ENCODE assay signal across 1 cellular context in genomic region chr2:170462433-170463205, GRCh38.
TF ChIP-seq lines count a peak whose summit lies in the region.

No MANE protein-coding gene starts in this region.

TF ChIP-seq in GM23338, 12 proteins besides CTCF, POLR2A, EP300 and RAD21 (continued from another document):
- no peak for TF ChIP-seq ETS1 (IDR thresholded peaks at IDR 0.05)
- TF ChIP-seq ZNF331 (CRISPR knock-in tag; IDR thresholded peaks at IDR 0.05; ENCODE audit: low read depth): no peak
- TF ChIP-seq, protein P1, sequence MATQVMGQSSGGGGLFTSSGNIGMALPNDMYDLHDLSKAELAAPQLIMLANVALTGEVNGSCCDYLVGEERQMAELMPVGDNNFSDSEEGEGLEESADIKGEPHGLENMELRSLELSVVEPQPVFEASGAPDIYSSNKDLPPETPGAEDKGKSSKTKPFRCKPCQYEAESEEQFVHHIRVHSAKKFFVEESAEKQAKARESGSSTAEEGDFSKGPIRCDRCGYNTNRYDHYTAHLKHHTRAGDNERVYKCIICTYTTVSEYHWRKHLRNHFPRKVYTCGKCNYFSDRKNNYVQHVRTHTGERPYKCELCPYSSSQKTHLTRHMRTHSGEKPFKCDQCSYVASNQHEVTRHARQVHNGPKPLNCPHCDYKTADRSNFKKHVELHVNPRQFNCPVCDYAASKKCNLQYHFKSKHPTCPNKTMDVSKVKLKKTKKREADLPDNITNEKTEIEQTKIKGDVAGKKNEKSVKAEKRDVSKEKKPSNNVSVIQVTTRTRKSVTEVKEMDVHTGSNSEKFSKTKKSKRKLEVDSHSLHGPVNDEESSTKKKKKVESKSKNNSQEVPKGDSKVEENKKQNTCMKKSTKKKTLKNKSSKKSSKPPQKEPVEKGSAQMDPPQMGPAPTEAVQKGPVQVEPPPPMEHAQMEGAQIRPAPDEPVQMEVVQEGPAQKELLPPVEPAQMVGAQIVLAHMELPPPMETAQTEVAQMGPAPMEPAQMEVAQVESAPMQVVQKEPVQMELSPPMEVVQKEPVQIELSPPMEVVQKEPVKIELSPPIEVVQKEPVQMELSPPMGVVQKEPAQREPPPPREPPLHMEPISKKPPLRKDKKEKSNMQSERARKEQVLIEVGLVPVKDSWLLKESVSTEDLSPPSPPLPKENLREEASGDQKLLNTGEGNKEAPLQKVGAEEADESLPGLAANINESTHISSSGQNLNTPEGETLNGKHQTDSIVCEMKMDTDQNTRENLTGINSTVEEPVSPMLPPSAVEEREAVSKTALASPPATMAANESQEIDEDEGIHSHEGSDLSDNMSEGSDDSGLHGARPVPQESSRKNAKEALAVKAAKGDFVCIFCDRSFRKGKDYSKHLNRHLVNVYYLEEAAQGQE (IDR thresholded peaks at IDR 0.05; ENCODE audit: unreplicated experiment): no peak
- no peak for TF ChIP-seq POLR2AphosphoS5 (IDR thresholded peaks at IDR 0.05; ENCODE audit: low read depth)
- no peak for TF ChIP-seq STAT1 (IDR thresholded peaks at IDR 0.05; ENCODE audit: unreplicated experiment)
- TF ChIP-seq JUNB (IDR thresholded peaks at IDR 0.05; ENCODE audit: unreplicated experiment): no peak
- TF ChIP-seq ZNF114 (CRISPR knock-in tag; IDR thresholded peaks at IDR 0.05): no peak
- no peak for TF ChIP-seq EZH2phosphoT487 (IDR thresholded peaks at IDR 0.05; ENCODE audit: unreplicated experiment)
- TF ChIP-seq CREB1 (CRISPR knock-in tag; IDR thresholded peaks at IDR 0.05; ENCODE audit: low read depth): no peak
